Comparison of ENCODE assay signal across 1 cellular context in genomic region chr1:180974236-180974635, GRCh38.
TF ChIP-seq lines count a peak whose summit lies in the region.

No MANE protein-coding gene starts in this region.

TF ChIP-seq in GM12878, 131 proteins besides CTCF, POLR2A, EP300 and RAD21 (continued from another document):
- TF ChIP-seq ZBTB40 (IDR thresholded peaks at IDR 0.05; ENCODE audit: borderline replicate concordance), result no peak
- no peak for TF ChIP-seq PKNOX1 (IDR thresholded peaks at IDR 0.05)
- no peak for TF ChIP-seq SUPT20H (IDR thresholded peaks at IDR 0.05; ENCODE audit: borderline replicate concordance, control insufficient read depth, low read depth, low read length)
- TF ChIP-seq MEF2B (IDR thresholded peaks at IDR 0.05; ENCODE audit: partially characterized antibody, poor library complexity, severe bottlenecking), result no peak
- no peak for TF ChIP-seq KDM1A (IDR thresholded peaks at IDR 0.05; ENCODE audit: borderline replicate concordance)
- no peak for TF ChIP-seq SKIL (IDR thresholded peaks at IDR 0.05; ENCODE audit: low read depth, poor library complexity, severe bottlenecking)
- no peak for TF ChIP-seq PRDM15 (CRISPR knock-in tag; IDR thresholded peaks at IDR 0.05)
- TF ChIP-seq SMAD5 (IDR thresholded peaks at IDR 0.05; ENCODE audit: low read depth), result no peak
- no peak for TF ChIP-seq TCF7 (IDR thresholded peaks at IDR 0.05; ENCODE audit: borderline replicate concordance)
- no peak for TF ChIP-seq ZNF592 (IDR thresholded peaks at IDR 0.05)
- TF ChIP-seq NFIC (IDR thresholded peaks at IDR 0.05; ENCODE audit: low read depth, low read length), result no peak
- no peak for TF ChIP-seq FOXK2 (IDR thresholded peaks at IDR 0.05)
- TF ChIP-seq MEF2A (IDR thresholded peaks at IDR 0.05; ENCODE audit: insufficient read depth, low read depth, low read length), result no peak
- no peak for TF ChIP-seq E4F1 (IDR thresholded peaks at IDR 0.05; ENCODE audit: borderline replicate concordance, partially characterized antibody)
